1 cellular context compared by ENCODE assay signal in genomic region chr17:36675250-36675649, GRCh38.
TF ChIP-seq lines count a peak whose summit lies in the region.

No MANE protein-coding gene starts in this region.

TF ChIP-seq in WTC11, 78 proteins besides CTCF, POLR2A, EP300 and RAD21 (continued from another document):
- TF ChIP-seq ELF4 (CRISPR knock-in tag; IDR thresholded peaks at IDR 0.05; ENCODE audit: low read depth) (no peak), ZNF317 (CRISPR knock-in tag; IDR thresholded peaks at IDR 0.05; ENCODE audit: borderline replicate concordance, low read depth) (no peak), SP1 (CRISPR knock-in tag; conservative IDR thresholded peaks at IDR 0.05) (no peak), ZNF138 (CRISPR knock-in tag; conservative IDR thresholded peaks at IDR 0.05) (no peak), MLX (CRISPR knock-in tag; IDR thresholded peaks at IDR 0.05) (no peak), GTF2I (CRISPR knock-in tag; conservative IDR thresholded peaks at IDR 0.05) (no peak)
